25 cellular contexts compared by ENCODE assay signal in the genomic region with DNA sequence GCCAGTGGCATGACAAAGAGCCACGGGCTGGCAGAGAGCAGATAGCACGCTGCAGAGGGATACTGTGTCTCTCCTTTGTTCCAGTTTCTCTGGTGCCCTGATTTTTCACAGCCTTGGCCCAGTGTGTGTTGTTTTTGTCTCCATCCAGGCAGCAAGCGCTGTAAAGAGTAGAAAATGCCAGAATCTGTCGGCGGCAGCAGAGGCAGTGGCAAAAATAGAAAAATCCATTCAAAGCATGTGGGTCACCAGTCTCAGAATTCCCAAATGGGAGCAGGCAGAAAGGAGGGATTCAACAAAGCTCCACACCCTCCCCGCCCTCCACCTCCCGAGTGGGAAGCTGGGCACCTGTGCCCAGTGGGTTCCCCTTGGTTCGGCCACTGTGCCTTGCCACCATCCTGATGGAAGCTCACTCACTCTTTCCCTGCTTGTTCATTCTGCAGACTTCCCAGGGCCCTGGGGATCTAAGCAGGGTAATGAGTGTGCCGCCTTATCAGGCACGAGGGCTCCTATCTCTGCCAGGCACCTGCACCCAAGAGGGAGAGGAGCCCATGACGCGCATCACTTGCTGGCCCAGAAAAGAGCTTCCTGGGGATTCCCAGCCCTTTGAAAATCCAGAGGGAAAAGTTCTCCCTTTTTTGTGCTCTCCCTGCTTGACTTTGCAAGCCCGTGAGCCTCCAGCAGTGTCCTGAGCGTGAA.
DNase-seq lines count a peak whose midpoint lies in the region; ATAC-seq and TF ChIP-seq lines count a peak whose summit lies in the region.
"Had no signal": no experiment of that assay in that cellular context is flagged by ENCODE, and none has a peak within 500 bp of the region (broad histone marks: within the 10 kb centered on the region; RNA-seq: fewer than 3 reads in every experiment).

No MANE protein-coding gene starts in this region.

- H3K18ac ChIP-seq in mesenchymal stem cell (ENCODE audit: low read depth in 1 of 2, low read length in 2 of 2), result no peak overlapping the region

- H3K4me3 Mint-ChIP-seq in glutamatergic neuron (ENCODE audit: unreplicated experiment), result peak overlapping the region; percentile 46
- no peak overlapping the region for H3K4me3 Mint-ChIP-seq in CD4-positive, alpha-beta T cell
- H3K4me3 Mint-ChIP-seq: activated naive CD4-positive, alpha-beta T cell treated with anti-CD3 and anti-CD28 coated beads for 36 hours; memory B cell; naive thymus-derived CD8-positive, alpha-beta T cell; stimulated activated naive CD8-positive, alpha-beta T cell treated with anti-CD3 and anti-CD28 coated beads, Interleukin-15, Interleukin-2, amounts not matched to agents 100 ng/mL and 50 ng/mL, for 24 hours had no signal

- no peak overlapping the region for H3K4me3 ChIP-seq in mesenchymal stem cell (ENCODE audit: insufficient read depth in 1 of 2, low read depth in 1 of 2, low read length in 2 of 2)
- H3K4me3 ChIP-seq: A549, MG63, prostate gland, smooth muscle cell had no signal

- no peaks in the 10 kb centered on the region for H3K79me1 ChIP-seq in mesenchymal stem cell (replicated peaks; ENCODE audit: low read length, poor library complexity, severe bottlenecking)

- intact Hi-C loops in Right ventricle myocardium superior (cut with DNase I) (no loop called here), cardiac septum (cut with DNase I) (no loop called here)
- intact Hi-C loops in CD4-positive, alpha-beta T cell (cut with DNase I, micrococcal nuclease), result no loop called here

- no peak overlapping the region for H3K27ac ChIP-seq in mesenchymal stem cell (ENCODE audit: low read length, poor library complexity, severe bottlenecking)
- no peak overlapping the region for H3K27ac ChIP-seq in CD4-positive, alpha-beta T cell (ENCODE audit: low read depth, low read length)
- H3K27ac ChIP-seq: A549, C4-2B, prostate gland had no signal

- POLR2A ChIA-PET in CD4-positive, alpha-beta T cell (lab: Charles Lee), result no interaction called here

- H4K8ac ChIP-seq in mesenchymal stem cell (ENCODE audit: low read length), result no peak overlapping the region

- peaks cover 8% of the 10 kb centered on the region for H3K27me3 Mint-ChIP-seq in glutamatergic neuron (ENCODE audit: unreplicated experiment)
- peaks cover 4% of the 10 kb centered on the region for H3K27me3 Mint-ChIP-seq in CD4-positive, alpha-beta T cell
- H3K27me3 Mint-ChIP-seq: memory B cell had no signal

- CTCF ChIA-PET in CD4-positive, alpha-beta T cell (lab: Charles Lee), result no interaction called here

- H3K4me2 ChIP-seq in mesenchymal stem cell (ENCODE audit: low read length, poor library complexity, severe bottlenecking), result no peak overlapping the region
- H3K4me2 ChIP-seq: A549, smooth muscle cell had no signal

- no peak overlapping the region for H3K4ac ChIP-seq in mesenchymal stem cell (ENCODE audit: low read depth in 1 of 2, low read length in 2 of 2)

- H3K27ac Mint-ChIP-seq in glutamatergic neuron (ENCODE audit: unreplicated experiment), result peak overlapping the region; percentile 82
- no peak overlapping the region for H3K27ac Mint-ChIP-seq in CD4-positive, alpha-beta T cell
- H3K27ac Mint-ChIP-seq: activated naive CD4-positive, alpha-beta T cell treated with anti-CD3 and anti-CD28 coated beads for 36 hours; memory B cell; naive thymus-derived CD8-positive, alpha-beta T cell; stimulated activated naive CD8-positive, alpha-beta T cell treated with anti-CD3 and anti-CD28 coated beads, Interleukin-15, Interleukin-2, amounts not matched to agents 100 ng/mL and 50 ng/mL, for 24 hours had no signal

- peak; percentile 31 for ATAC-seq in Right ventricle myocardium superior (ENCODE audit: poor library complexity)
- ATAC-seq in CD4-positive, alpha-beta T cell (ENCODE audit: poor library complexity), result no peak
- ATAC-seq: A549; naive thymus-derived CD8-positive, alpha-beta T cell had no signal

- peaks cover 5% of the 10 kb centered on the region for H3K9me3 ChIP-seq in mesenchymal stem cell (ENCODE audit: control insufficient read depth, low read length)
- no peaks in the 10 kb centered on the region for H3K9me3 ChIP-seq in CD4-positive, alpha-beta T cell (ENCODE audit: control insufficient read depth, low read length)
- H3K9me3 ChIP-seq: A549, MG63, prostate gland had no signal

- 94% methylated on average over 14 of the region's 14 CpGs for WGBS in mesenchymal stem cell

- in situ Hi-C loops in ACHN (cut with HindIII; ENCODE audit: low pct_ligation_motif_present, low pct_unique_long_range_greater_than_20kb, low sequenced_read_pairs), result no loop called here

- peaks cover 1% of the 10 kb centered on the region for H3K4me1 ChIP-seq in mesenchymal stem cell (ENCODE audit: control insufficient read depth, insufficient read depth, low read depth, low read length)
- H3K4me1 ChIP-seq: A549, prostate gland had no signal

- no peak for DNase-seq in Right ventricle myocardium superior
- no peak for DNase-seq in cardiac septum (ENCODE audit: low spot score)
- no peak for DNase-seq in glutamatergic neuron
- DNase-seq in nucleus accumbens (lab: John Stamatoyannopoulos, UW), result peak in 41 of 56 donors; percentile 11 to 76 (median 42)
- no peak for DNase-seq in NCI-H2029 (lab: John Stamatoyannopoulos, UW)
- DNase-seq in ACHN, result no peak
- DNase-seq in mesenchymal stem cell, result no peak
- no peak for DNase-seq in CD4-positive, alpha-beta T cell
- DNase-seq: activated CD4-positive, alpha-beta T cell treated with anti-CD3 and anti-CD28 coated beads for 1 hour; activated CD8-positive, alpha-beta memory T cell treated with anti-CD3 and anti-CD28 coated beads for 24 hours; activated naive CD4-positive, alpha-beta T cell treated with anti-CD3 and anti-CD28 coated beads for 36 hours; activated T-cell treated with anti-CD3 and anti-CD28 coated beads, Interleukin-2, amount 50 U/mL, for 48 hours; GOT3; kidney; MG63; naive thymus-derived CD8-positive, alpha-beta T cell; NCI-H146; NCI-H2171 treated with DMSO at 0.1 percent for 48 hours; stimulated activated CD4-positive, alpha-beta T cell treated with anti-CD3 and anti-CD28 coated beads, Interleukin-4, amount 100 ng/mL, for 1 hour had no signal

- H3K14ac ChIP-seq in mesenchymal stem cell (ENCODE audit: low read length in 2 of 2), result no peak overlapping the region

- no peak overlapping the region for H2AK5ac ChIP-seq in mesenchymal stem cell (ENCODE audit: low read length, severe bottlenecking)

- no peak overlapping the region for H3K23ac ChIP-seq in mesenchymal stem cell (ENCODE audit: low read length in 2 of 2)

- no peak for TF ChIP-seq CTCF in glutamatergic neuron (IDR thresholded peaks at IDR 0.05; ENCODE audit: partially characterized antibody, unreplicated experiment)
- TF ChIP-seq CTCF in CD4-positive, alpha-beta T cell (IDR thresholded peaks at IDR 0.05), result no peak

- H4K91ac ChIP-seq in mesenchymal stem cell (ENCODE audit: low read length), result no peak overlapping the region

- no peak overlapping the region for H2BK5ac ChIP-seq in mesenchymal stem cell (ENCODE audit: low read depth, low read length, poor library complexity, severe bottlenecking)

- H2BK12ac ChIP-seq in mesenchymal stem cell (ENCODE audit: low read length in 2 of 2), result no peak overlapping the region

- no peak overlapping the region for H2BK15ac ChIP-seq in mesenchymal stem cell (ENCODE audit: low read depth, poor library complexity, severe bottlenecking)

- no peaks in the 10 kb centered on the region for H3K36me3 Mint-ChIP-seq in glutamatergic neuron (ENCODE audit: unreplicated experiment)
- no peaks in the 10 kb centered on the region for H3K36me3 Mint-ChIP-seq in CD4-positive, alpha-beta T cell (ENCODE audit: low read depth)
- H3K36me3 Mint-ChIP-seq: memory B cell; naive thymus-derived CD8-positive, alpha-beta T cell had no signal

- peaks cover 11% of the 10 kb centered on the region for H3K9me3 Mint-ChIP-seq in glutamatergic neuron (ENCODE audit: unreplicated experiment)
- H3K9me3 Mint-ChIP-seq in CD4-positive, alpha-beta T cell, result peaks cover 2% of the 10 kb centered on the region
- H3K9me3 Mint-ChIP-seq: activated naive CD4-positive, alpha-beta T cell treated with anti-CD3 and anti-CD28 coated beads for 36 hours had no signal

- peaks cover 0 to 10% of the 10 kb centered on the region in 2 experiments for H3K27me3 ChIP-seq in mesenchymal stem cell (ENCODE audit: control insufficient read depth in 1 of 2, insufficient read depth in 1 of 2, low read length in 2 of 2)
- H3K27me3 ChIP-seq in CD4-positive, alpha-beta T cell (ENCODE audit: control insufficient read depth, insufficient read depth, low read length), result no peaks in the 10 kb centered on the region
- H3K27me3 ChIP-seq: MG63 had no signal

- H2BK120ac ChIP-seq in mesenchymal stem cell (ENCODE audit: low read depth, low read length), result no peak overlapping the region

- no peak overlapping the region for H3K9ac ChIP-seq in mesenchymal stem cell (ENCODE audit: low read length)

- no peak overlapping the region for H2AFZ ChIP-seq in mesenchymal stem cell (ENCODE audit: low read depth, low read length)

- H3K4me1 Mint-ChIP-seq in glutamatergic neuron (ENCODE audit: low read depth, unreplicated experiment), result peaks cover 48% of the 10 kb centered on the region
- H3K4me1 Mint-ChIP-seq in CD4-positive, alpha-beta T cell (ENCODE audit: low read depth), result no peaks in the 10 kb centered on the region
- H3K4me1 Mint-ChIP-seq: memory B cell; naive thymus-derived CD8-positive, alpha-beta T cell had no signal

- no peaks in the 10 kb centered on the region for H3K36me3 ChIP-seq in mesenchymal stem cell (ENCODE audit: control insufficient read depth in 1 of 2, insufficient read depth in 2 of 2, low read depth in 1 of 2, low read length in 2 of 2)
- H3K36me3 ChIP-seq: MG63, prostate gland had no signal

Comparison
In these comparisons a context has a peak if more than half of its experiments do, and no peak if none do; other contexts are left out.
1. DNase-seq: peak in nucleus accumbens (41 of 56); none in Right ventricle myocardium superior (single experiment), cardiac septum (single experiment), glutamatergic neuron (single experiment), NCI-H2029 (single experiment), ACHN (single experiment), mesenchymal stem cell (single experiment) and CD4-positive, alpha-beta T cell (0 of 10).